9 cellular contexts compared by ENCODE assay signal in genomic region chr3:71305246-71306206, GRCh38.
A peak's percentile ranks its signal among the peaks of the same experiment; 100 is the strongest.
DNase-seq lines count a peak whose midpoint lies in the region; ATAC-seq and TF ChIP-seq lines count a peak whose summit lies in the region.
"Had no signal": no experiment of that assay in that cellular context is flagged by ENCODE, and none has a peak within 500 bp of the region (broad histone marks: within the 10 kb centered on the region; RNA-seq: fewer than 3 reads in every experiment).

No MANE protein-coding gene starts in this region.

- no peaks in the 10 kb centered on the region for H3K9me3 Mint-ChIP-seq in T-helper 2 cell treated with Interferon-gamma antibody and Interleukin-4, amounts not matched to agents 5 μg/mL and 100 μg/mL, for 36 hours
- no peaks in the 10 kb centered on the region for H3K9me3 Mint-ChIP-seq in activated T-helper 2 cell treated with anti-CD3 and anti-CD28 coated beads, Interferon-gamma antibody, Interleukin-2, Interleukin-4, amounts not matched to agents 10 μg/mL and 5 μg/mL and 100 μg/mL, durations not matched to agents 14 hours and 24 hours and 36 hours

- H3K9me3 ChIP-seq in heart left ventricle: no peaks in the 10 kb centered on the region
- no peaks in the 10 kb centered on the region for H3K9me3 ChIP-seq in neutrophil

- intact Hi-C loops in activated T-helper 2 cell treated with anti-CD3 and anti-CD28 coated beads, Interferon-gamma antibody, Interleukin-2, Interleukin-4, amounts not matched to agents 10 μg/mL and 5 μg/mL and 100 μg/mL, durations not matched to agents 14 hours and 24 hours and 36 hours (cut with micrococcal nuclease): loop anchor here (2.0 to 10.0 kb wide), 3 partner anchors 149 to 755 kb away; no protein-coding TSS in a partner anchor
- intact Hi-C loops in heart left ventricle (cut with DNase I): loop anchor here (1.0 to 10.0 kb wide), 14 partner anchors 181 to 771 kb away; partner anchors contain the start of gene FOXP1 (in 6 of the 10)

- H3K4me3 Mint-ChIP-seq in T-helper 2 cell treated with Interferon-gamma antibody and Interleukin-4, amounts not matched to agents 5 μg/mL and 100 μg/mL, for 36 hours: peak overlapping the region; percentile 90
- peak overlapping the region; percentile 89 for H3K4me3 Mint-ChIP-seq in activated T-helper 2 cell treated with anti-CD3 and anti-CD28 coated beads, Interferon-gamma antibody, Interleukin-2, Interleukin-4, amounts not matched to agents 10 μg/mL and 5 μg/mL and 100 μg/mL, durations not matched to agents 14 hours and 24 hours and 36 hours (ENCODE audit: low read depth)

- ATAC-seq in heart left ventricle: peak; percentile 82 to 94 (median 86)
- no peak for ATAC-seq in GM19397 (IDR thresholded peaks at IDR 0.05; ENCODE audit: unreplicated experiment)
- no peak for ATAC-seq in GM18511 (IDR thresholded peaks at IDR 0.05; ENCODE audit: unreplicated experiment)

- no peak for DNase-seq in T-helper 2 cell treated with Interferon-gamma antibody and Interleukin-4, amounts not matched to agents 5 μg/mL and 100 μg/mL, for 36 hours (ENCODE audit: low spot score)
- DNase-seq in T-helper 2 cell: no peak
- DNase-seq in activated T-helper 2 cell treated with anti-CD3 and anti-CD28 coated beads, Interferon-gamma antibody, Interleukin-2, Interleukin-4, amounts not matched to agents 10 μg/mL and 5 μg/mL and 100 μg/mL, durations not matched to agents 14 hours and 24 hours and 36 hours (ENCODE audit: low spot score): peak; percentile 13
- peak in 4 of 5 donors; percentile 37 to 49 (median 45) for DNase-seq in heart left ventricle
- DNase-seq in 8988T: no peak

- H3K36me3 ChIP-seq in heart left ventricle: no peaks in the 10 kb centered on the region
- no peaks in the 10 kb centered on the region for H3K36me3 ChIP-seq in neutrophil

- peaks cover 87% of the 10 kb centered on the region for H3K4me1 Mint-ChIP-seq in T-helper 2 cell treated with Interferon-gamma antibody and Interleukin-4, amounts not matched to agents 5 μg/mL and 100 μg/mL, for 36 hours (ENCODE audit: low read depth)
- peaks cover 81% of the 10 kb centered on the region for H3K4me1 Mint-ChIP-seq in activated T-helper 2 cell treated with anti-CD3 and anti-CD28 coated beads, Interferon-gamma antibody, Interleukin-2, Interleukin-4, amounts not matched to agents 10 μg/mL and 5 μg/mL and 100 μg/mL, durations not matched to agents 14 hours and 24 hours and 36 hours (ENCODE audit: low read depth)

- H3K4me1 ChIP-seq in heart left ventricle: peaks cover 0 to 48% (median 26%) of the 10 kb centered on the region in 12 donors
- H3K4me1 ChIP-seq in neutrophil (ENCODE audit: control insufficient read depth in 1 of 2, insufficient read depth in 1 of 2, low read depth in 1 of 2, low read length in 1 of 2): peaks cover 24 to 62% of the 10 kb centered on the region in 2 experiments

- H3K27me3 ChIP-seq in heart left ventricle (no peaks in the 10 kb centered on the region), neutrophil (no peaks in the 10 kb centered on the region)

- H3K36me3 Mint-ChIP-seq in T-helper 2 cell treated with Interferon-gamma antibody and Interleukin-4, amounts not matched to agents 5 μg/mL and 100 μg/mL, for 36 hours (ENCODE audit: low read depth): no peaks in the 10 kb centered on the region
- peaks cover 6% of the 10 kb centered on the region for H3K36me3 Mint-ChIP-seq in activated T-helper 2 cell treated with anti-CD3 and anti-CD28 coated beads, Interferon-gamma antibody, Interleukin-2, Interleukin-4, amounts not matched to agents 10 μg/mL and 5 μg/mL and 100 μg/mL, durations not matched to agents 14 hours and 24 hours and 36 hours (ENCODE audit: low read depth)

- H3K27me3 Mint-ChIP-seq in T-helper 2 cell treated with Interferon-gamma antibody and Interleukin-4, amounts not matched to agents 5 μg/mL and 100 μg/mL, for 36 hours (ENCODE audit: low read depth): no peaks in the 10 kb centered on the region
- no peaks in the 10 kb centered on the region for H3K27me3 Mint-ChIP-seq in activated T-helper 2 cell treated with anti-CD3 and anti-CD28 coated beads, Interferon-gamma antibody, Interleukin-2, Interleukin-4, amounts not matched to agents 10 μg/mL and 5 μg/mL and 100 μg/mL, durations not matched to agents 14 hours and 24 hours and 36 hours (ENCODE audit: low read depth)

- 8 to 12% (median 11%) methylated on average over 21 of the region's 21 CpGs for WGBS in heart left ventricle, 4 donors

- no peak for TF ChIP-seq CTCF in heart left ventricle (IDR thresholded peaks at IDR 0.05)
- no peak for TF ChIP-seq CTCF in neutrophil (IDR thresholded peaks at IDR 0.05)

- peak overlapping the region; percentile 86 for H3K27ac Mint-ChIP-seq in T-helper 2 cell treated with Interferon-gamma antibody and Interleukin-4, amounts not matched to agents 5 μg/mL and 100 μg/mL, for 36 hours
- peak overlapping the region; percentile 87 for H3K27ac Mint-ChIP-seq in activated T-helper 2 cell treated with anti-CD3 and anti-CD28 coated beads, Interferon-gamma antibody, Interleukin-2, Interleukin-4, amounts not matched to agents 10 μg/mL and 5 μg/mL and 100 μg/mL, durations not matched to agents 14 hours and 24 hours and 36 hours

- H3K4me3 ChIP-seq in heart left ventricle (peak overlapping the region in 11 of 12 donors; percentile 2 to 51 (median 45)), neutrophil (ENCODE audit: low read depth in 1 of 2, low read length in 1 of 2) (peak overlapping the region; percentile 9 to 17)

- TF ChIP-seq POLR2A in heart left ventricle (IDR thresholded peaks at IDR 0.05): no peak

- H3K27ac ChIP-seq in heart left ventricle (peak overlapping the region; percentile 45 to 82 (median 72)), neutrophil (peak overlapping the region; percentile 45)
- H3K27ac ChIP-seq: C4-2B had no signal

Comparison
In these comparisons a context has a peak if more than half of its experiments do, and no peak if none do; other contexts are left out.
1. DNase-seq: peak in activated T-helper 2 cell treated with anti-CD3 and anti-CD28 coated beads, Interferon-gamma antibody, Interleukin-2, Interleukin-4, amounts not matched to agents 10 μg/mL and 5 μg/mL and 100 μg/mL, durations not matched to agents 14 hours and 24 hours and 36 hours (single experiment) and heart left ventricle (4 of 5); none in T-helper 2 cell treated with Interferon-gamma antibody and Interleukin-4, amounts not matched to agents 5 μg/mL and 100 μg/mL, for 36 hours (single experiment), T-helper 2 cell (0 of 5) and 8988T (single experiment).
2. ATAC-seq: peak in heart left ventricle (4 of 4); none in GM19397 (single experiment) and GM18511 (single experiment).